In the genomic region with DNA sequence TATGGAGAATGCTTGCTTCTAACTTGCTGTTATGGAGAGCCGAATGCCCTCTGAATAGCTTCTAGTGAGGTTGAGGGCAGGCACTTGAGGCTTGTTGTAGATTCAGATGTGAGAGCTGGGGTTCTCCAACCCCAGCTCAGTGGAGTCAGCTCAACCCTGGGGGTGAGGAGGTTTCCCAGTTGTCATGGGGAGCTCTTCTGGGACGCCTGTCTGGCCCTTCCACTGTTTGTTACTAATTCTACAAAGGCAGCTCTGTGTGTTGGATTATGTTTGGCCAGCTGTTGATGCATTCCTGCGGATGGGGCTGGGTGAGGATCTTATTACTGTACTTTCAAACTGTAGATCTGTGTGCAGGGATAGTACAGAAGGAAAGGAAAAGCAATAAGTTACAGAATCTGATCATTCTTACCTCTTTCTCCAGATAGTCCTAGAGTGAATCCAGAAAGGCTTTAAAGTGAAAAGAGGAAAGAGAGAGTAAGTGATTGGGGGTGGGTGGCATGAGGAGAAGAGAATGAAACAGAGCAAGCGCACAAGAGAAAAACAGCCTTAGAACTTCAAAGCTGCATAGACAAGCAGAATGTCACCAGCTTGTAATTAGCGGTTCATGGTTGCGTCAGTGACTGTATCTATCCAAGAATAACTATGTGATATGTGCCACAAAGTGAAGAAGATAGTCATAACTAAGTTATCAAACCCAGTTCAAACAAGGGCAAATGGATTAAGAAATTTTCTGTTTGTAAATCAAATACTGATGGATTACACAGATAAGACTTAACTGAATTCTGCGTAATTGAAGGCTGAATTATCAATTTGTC, we compare ENCODE assay signal across 10 cellular contexts.
DNase-seq lines count a peak whose midpoint lies in the region; ATAC-seq and TF ChIP-seq lines count a peak whose summit lies in the region.
"Had no signal": no experiment of that assay in that cellular context is flagged by ENCODE, and none has a peak within 500 bp of the region (broad histone marks: within the 10 kb centered on the region; RNA-seq: fewer than 3 reads in every experiment).

No MANE protein-coding gene starts in this region.

- no peak overlapping the region for H3K27ac ChIP-seq in GM23248
- H3K27ac ChIP-seq: KMS-11, neutrophil had no signal

- intact Hi-C loops in natural killer cell (cut with micrococcal nuclease) = no loop called here

- H3K4me1 ChIP-seq in GM23248 (ENCODE audit: insufficient read depth) = peaks cover 23% of the 10 kb centered on the region

- peaks cover 10 to 38% of the 10 kb centered on the region in 2 donors for H3K27me3 Mint-ChIP-seq in natural killer cell (ENCODE audit: low read depth in 2 of 2)

- no peaks in the 10 kb centered on the region for H3K36me3 Mint-ChIP-seq in natural killer cell

- H3K4me3 ChIP-seq in GM23248 (peak overlapping the region; percentile 69), cardiac fibroblast (replicated peaks in 1 of 2; ENCODE audit: low read depth in 2 of 2, low read length in 2 of 2) (no peak overlapping the region)

- no peaks in the 10 kb centered on the region for H3K79me2 ChIP-seq in GM23248 (ENCODE audit: insufficient read depth)

- peak; percentile 74 for DNase-seq in GM23248
- peak; percentile 57 for DNase-seq in NCI-H460 (ENCODE audit: extremely low read depth, low read depth)
- peak; percentile 72 to 82 for DNase-seq in cardiac fibroblast (ENCODE audit: low read depth in 2 of 2)
- DNase-seq in mucosa of gallbladder (ENCODE audit: low spot score) = peak; percentile 28
- no peak for DNase-seq in natural killer cell

- no peaks in the 10 kb centered on the region for H3K36me3 ChIP-seq in GM23248 (ENCODE audit: low read depth)
- H3K36me3 ChIP-seq: neutrophil had no signal

- H3K4me3 Mint-ChIP-seq in natural killer cell = no peak overlapping the region

- ATAC-seq in natural killer cell (no peak), esophagus mucosa (no peak), GM18502 (IDR thresholded peaks at IDR 0.05; ENCODE audit: poor library complexity, unreplicated experiment) (no peak), HG03432 (IDR thresholded peaks at IDR 0.05; ENCODE audit: unreplicated experiment) (no peak)

- no peak overlapping the region for H3K9ac ChIP-seq in GM23248
- H3K9ac ChIP-seq: KMS-11 had no signal

- H3K4me1 Mint-ChIP-seq in natural killer cell = peaks cover 11% of the 10 kb centered on the region in 2 donors

- no peaks in the 10 kb centered on the region for H4K20me1 ChIP-seq in GM23248 (ENCODE audit: insufficient read depth)

- H3K9me3 ChIP-seq in GM23248 (ENCODE audit: low read depth) = no peaks in the 10 kb centered on the region
- H3K9me3 ChIP-seq: neutrophil had no signal

- no peaks in the 10 kb centered on the region for H3K9me2 ChIP-seq in GM23248 (ENCODE audit: insufficient read depth)

- TF ChIP-seq CTCF in cardiac fibroblast (IDR thresholded peaks at IDR 0.05; ENCODE audit: low read depth, low read length) (no peak), natural killer cell (IDR thresholded peaks at IDR 0.05) (no peak)

- peaks cover 21% of the 10 kb centered on the region; the same call in 1 of the 2 replicates for H3F3A ChIP-seq in GM23248 (ENCODE audit: insufficient read depth)

- H3K27ac Mint-ChIP-seq in natural killer cell = no peak overlapping the region

- H3K27me3 ChIP-seq in GM23248 (replicated peaks; ENCODE audit: insufficient read depth) = 0 out of 2 replicates have a peak, but pooled peaks cover 12% of the 10 kb centered on the region

- peak overlapping the region; percentile 79 for H3K4me2 ChIP-seq in GM23248 (ENCODE audit: unreplicated experiment)
- H3K4me2 ChIP-seq: KMS-11 had no signal

- in situ Hi-C loops in GM23248 (cut with MboI) = loop anchor here (25.0 kb wide), 1 partner anchor 1586 kb away; no protein-coding TSS in a partner anchor

- H3K9me3 Mint-ChIP-seq in natural killer cell = peaks cover 0 to 2% of the 10 kb centered on the region in 2 donors

- 3% methylated on average over 7 of the region's 7 CpGs for WGBS in GM23248 (ENCODE audit: low coverage in 1 of 2, low lambda C conversion rate in 2 of 2, missing lambda C conversion rate in 2 of 2), 2 experiments

- peak overlapping the region; percentile 42; the same call in 1 of the 2 replicates for H2AFZ ChIP-seq in GM23248
